In genomic region chrX:11460347-11460746, GRCh38 we compare ENCODE assay signal across 1 cellular context.
TF ChIP-seq lines count a peak whose summit lies in the region.

No MANE protein-coding gene starts in this region.

TF ChIP-seq in H1, 55 proteins besides CTCF, POLR2A, EP300 and RAD21:
- TF ChIP-seq, protein P1, sequence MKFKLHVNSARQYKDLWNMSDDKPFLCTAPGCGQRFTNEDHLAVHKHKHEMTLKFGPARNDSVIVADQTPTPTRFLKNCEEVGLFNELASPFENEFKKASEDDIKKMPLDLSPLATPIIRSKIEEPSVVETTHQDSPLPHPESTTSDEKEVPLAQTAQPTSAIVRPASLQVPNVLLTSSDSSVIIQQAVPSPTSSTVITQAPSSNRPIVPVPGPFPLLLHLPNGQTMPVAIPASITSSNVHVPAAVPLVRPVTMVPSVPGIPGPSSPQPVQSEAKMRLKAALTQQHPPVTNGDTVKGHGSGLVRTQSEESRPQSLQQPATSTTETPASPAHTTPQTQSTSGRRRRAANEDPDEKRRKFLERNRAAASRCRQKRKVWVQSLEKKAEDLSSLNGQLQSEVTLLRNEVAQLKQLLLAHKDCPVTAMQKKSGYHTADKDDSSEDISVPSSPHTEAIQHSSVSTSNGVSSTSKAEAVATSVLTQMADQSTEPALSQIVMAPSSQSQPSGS (IDR thresholded peaks at IDR 0.05; ENCODE audit: low read length): no peak
- TF ChIP-seq FOSL1 (IDR thresholded peaks at IDR 0.05; ENCODE audit: insufficient read depth, low read depth, low read length) (no peak), CEBPB (IDR thresholded peaks at IDR 0.05; ENCODE audit: low read depth, low read length) (no peak), TBP (IDR thresholded peaks at IDR 0.05; ENCODE audit: low read depth, low read length) (no peak), CHD1 (IDR thresholded peaks at IDR 0.05; ENCODE audit: low read depth, low read length) (no peak), JUND (IDR thresholded peaks at IDR 0.05; ENCODE audit: low read length) (no peak), GABPA (IDR thresholded peaks at IDR 0.05; ENCODE audit: borderline replicate concordance, insufficient read depth, low read length) (no peak), PHF8 (conservative IDR thresholded peaks at IDR 0.05; ENCODE audit: low read depth, low read length) (no peak)
- TF ChIP-seq, protein P2, sequence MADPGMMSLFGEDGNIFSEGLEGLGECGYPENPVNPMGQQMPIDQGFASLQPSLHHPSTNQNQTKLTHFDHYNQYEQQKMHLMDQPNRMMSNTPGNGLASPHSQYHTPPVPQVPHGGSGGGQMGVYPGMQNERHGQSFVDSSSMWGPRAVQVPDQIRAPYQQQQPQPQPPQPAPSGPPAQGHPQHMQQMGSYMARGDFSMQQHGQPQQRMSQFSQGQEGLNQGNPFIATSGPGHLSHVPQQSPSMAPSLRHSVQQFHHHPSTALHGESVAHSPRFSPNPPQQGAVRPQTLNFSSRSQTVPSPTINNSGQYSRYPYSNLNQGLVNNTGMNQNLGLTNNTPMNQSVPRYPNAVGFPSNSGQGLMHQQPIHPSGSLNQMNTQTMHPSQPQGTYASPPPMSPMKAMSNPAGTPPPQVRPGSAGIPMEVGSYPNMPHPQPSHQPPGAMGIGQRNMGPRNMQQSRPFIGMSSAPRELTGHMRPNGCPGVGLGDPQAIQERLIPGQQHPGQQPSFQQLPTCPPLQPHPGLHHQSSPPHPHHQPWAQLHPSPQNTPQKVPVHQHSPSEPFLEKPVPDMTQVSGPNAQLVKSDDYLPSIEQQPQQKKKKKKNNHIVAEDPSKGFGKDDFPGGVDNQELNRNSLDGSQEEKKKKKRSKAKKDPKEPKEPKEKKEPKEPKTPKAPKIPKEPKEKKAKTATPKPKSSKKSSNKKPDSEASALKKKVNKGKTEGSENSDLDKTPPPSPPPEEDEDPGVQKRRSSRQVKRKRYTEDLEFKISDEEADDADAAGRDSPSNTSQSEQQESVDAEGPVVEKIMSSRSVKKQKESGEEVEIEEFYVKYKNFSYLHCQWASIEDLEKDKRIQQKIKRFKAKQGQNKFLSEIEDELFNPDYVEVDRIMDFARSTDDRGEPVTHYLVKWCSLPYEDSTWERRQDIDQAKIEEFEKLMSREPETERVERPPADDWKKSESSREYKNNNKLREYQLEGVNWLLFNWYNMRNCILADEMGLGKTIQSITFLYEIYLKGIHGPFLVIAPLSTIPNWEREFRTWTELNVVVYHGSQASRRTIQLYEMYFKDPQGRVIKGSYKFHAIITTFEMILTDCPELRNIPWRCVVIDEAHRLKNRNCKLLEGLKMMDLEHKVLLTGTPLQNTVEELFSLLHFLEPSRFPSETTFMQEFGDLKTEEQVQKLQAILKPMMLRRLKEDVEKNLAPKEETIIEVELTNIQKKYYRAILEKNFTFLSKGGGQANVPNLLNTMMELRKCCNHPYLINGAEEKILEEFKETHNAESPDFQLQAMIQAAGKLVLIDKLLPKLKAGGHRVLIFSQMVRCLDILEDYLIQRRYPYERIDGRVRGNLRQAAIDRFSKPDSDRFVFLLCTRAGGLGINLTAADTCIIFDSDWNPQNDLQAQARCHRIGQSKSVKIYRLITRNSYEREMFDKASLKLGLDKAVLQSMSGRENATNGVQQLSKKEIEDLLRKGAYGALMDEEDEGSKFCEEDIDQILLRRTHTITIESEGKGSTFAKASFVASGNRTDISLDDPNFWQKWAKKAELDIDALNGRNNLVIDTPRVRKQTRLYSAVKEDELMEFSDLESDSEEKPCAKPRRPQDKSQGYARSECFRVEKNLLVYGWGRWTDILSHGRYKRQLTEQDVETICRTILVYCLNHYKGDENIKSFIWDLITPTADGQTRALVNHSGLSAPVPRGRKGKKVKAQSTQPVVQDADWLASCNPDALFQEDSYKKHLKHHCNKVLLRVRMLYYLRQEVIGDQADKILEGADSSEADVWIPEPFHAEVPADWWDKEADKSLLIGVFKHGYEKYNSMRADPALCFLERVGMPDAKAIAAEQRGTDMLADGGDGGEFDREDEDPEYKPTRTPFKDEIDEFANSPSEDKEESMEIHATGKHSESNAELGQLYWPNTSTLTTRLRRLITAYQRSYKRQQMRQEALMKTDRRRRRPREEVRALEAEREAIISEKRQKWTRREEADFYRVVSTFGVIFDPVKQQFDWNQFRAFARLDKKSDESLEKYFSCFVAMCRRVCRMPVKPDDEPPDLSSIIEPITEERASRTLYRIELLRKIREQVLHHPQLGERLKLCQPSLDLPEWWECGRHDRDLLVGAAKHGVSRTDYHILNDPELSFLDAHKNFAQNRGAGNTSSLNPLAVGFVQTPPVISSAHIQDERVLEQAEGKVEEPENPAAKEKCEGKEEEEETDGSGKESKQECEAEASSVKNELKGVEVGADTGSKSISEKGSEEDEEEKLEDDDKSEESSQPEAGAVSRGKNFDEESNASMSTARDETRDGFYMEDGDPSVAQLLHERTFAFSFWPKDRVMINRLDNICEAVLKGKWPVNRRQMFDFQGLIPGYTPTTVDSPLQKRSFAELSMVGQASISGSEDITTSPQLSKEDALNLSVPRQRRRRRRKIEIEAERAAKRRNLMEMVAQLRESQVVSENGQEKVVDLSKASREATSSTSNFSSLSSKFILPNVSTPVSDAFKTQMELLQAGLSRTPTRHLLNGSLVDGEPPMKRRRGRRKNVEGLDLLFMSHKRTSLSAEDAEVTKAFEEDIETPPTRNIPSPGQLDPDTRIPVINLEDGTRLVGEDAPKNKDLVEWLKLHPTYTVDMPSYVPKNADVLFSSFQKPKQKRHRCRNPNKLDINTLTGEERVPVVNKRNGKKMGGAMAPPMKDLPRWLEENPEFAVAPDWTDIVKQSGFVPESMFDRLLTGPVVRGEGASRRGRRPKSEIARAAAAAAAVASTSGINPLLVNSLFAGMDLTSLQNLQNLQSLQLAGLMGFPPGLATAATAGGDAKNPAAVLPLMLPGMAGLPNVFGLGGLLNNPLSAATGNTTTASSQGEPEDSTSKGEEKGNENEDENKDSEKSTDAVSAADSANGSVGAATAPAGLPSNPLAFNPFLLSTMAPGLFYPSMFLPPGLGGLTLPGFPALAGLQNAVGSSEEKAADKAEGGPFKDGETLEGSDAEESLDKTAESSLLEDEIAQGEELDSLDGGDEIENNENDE (IDR thresholded peaks at IDR 0.05; ENCODE audit: insufficient replicate concordance, low read length): no peak
